8 cellular contexts compared by ENCODE assay signal in genomic region chr16:31073823-31074072, GRCh38. TPM values are rescaled to one million over a fixed set of nuclear protein-coding genes. Genes with fewer than 3 reads are reported as not detected.
DNase-seq lines count a peak whose midpoint lies in the region; ATAC-seq and TF ChIP-seq lines count a peak whose summit lies in the region.

No MANE protein-coding gene starts in this region.

- DNase-seq in activated CD4-positive, alpha-beta T cell treated with anti-CD3 and anti-CD28 coated beads for 36 hours = no peak
- DNase-seq in activated CD4-positive, alpha-beta T cell treated with anti-CD3 and anti-CD28 coated beads, Interleukin-2, amount 50 U/mL, for 4 hours = no peak
- DNase-seq in T-cell (no peak), glutamatergic neuron (no peak), Kasumi-1 (lab: John Stamatoyannopoulos, UW) (no peak)
- DNase-seq in stimulated activated naive CD8-positive, alpha-beta T cell treated with anti-CD3 and anti-CD28 coated beads, Interleukin-15, amount 100 ng/mL, for 72 hours = no peak

- H3K9me3 Mint-ChIP-seq in activated CD4-positive, alpha-beta T cell treated with anti-CD3 and anti-CD28 coated beads for 36 hours (ENCODE audit: low read depth) = no peaks in the 10 kb centered on the region
- H3K9me3 Mint-ChIP-seq in T-cell (no peaks in the 10 kb centered on the region), glutamatergic neuron (ENCODE audit: unreplicated experiment) (peaks cover 16% of the 10 kb centered on the region)
- H3K9me3 Mint-ChIP-seq in stimulated activated naive CD8-positive, alpha-beta T cell treated with anti-CD3 and anti-CD28 coated beads, Interleukin-15, amount 100 ng/mL, for 72 hours = no peaks in the 10 kb centered on the region

- POLR2A ChIA-PET in activated CD4-positive, alpha-beta T cell treated with anti-CD3 and anti-CD28 coated beads for 36 hours (lab: Charles Lee) = interaction anchor here (0.6 to 1.8 kb wide), 13 partner anchors 12 to 326 kb away, joined by 3 to 23 read pairs (median 4); partner anchors contain the start of genes FUS, KAT8, PHKG2 and STX4
- POLR2A ChIA-PET in T-cell (lab: Charles Lee) = interaction anchor here in 1 of 2 donors (0.5 to 1.4 kb wide), 5 partner anchors 44 to 386 kb away, joined by 3 to 7 read pairs (median 4); partner anchors contain the start of genes ARMC5 and KAT8

- H3K27me3 Mint-ChIP-seq in activated CD4-positive, alpha-beta T cell treated with anti-CD3 and anti-CD28 coated beads for 36 hours = no peaks in the 10 kb centered on the region
- no peaks in the 10 kb centered on the region for H3K27me3 Mint-ChIP-seq in T-cell
- peaks cover 2% of the 10 kb centered on the region for H3K27me3 Mint-ChIP-seq in glutamatergic neuron (ENCODE audit: unreplicated experiment)
- no peaks in the 10 kb centered on the region for H3K27me3 Mint-ChIP-seq in stimulated activated naive CD8-positive, alpha-beta T cell treated with anti-CD3 and anti-CD28 coated beads, Interleukin-15, amount 100 ng/mL, for 72 hours

- no peak for ATAC-seq in activated CD4-positive, alpha-beta T cell treated with anti-CD3 and anti-CD28 coated beads for 36 hours
- ATAC-seq in T-cell (replicated peaks in 1 of 4) (no peak), HG02973 (IDR thresholded peaks at IDR 0.05; ENCODE audit: unreplicated experiment) (no peak), GM21515 (IDR thresholded peaks at IDR 0.05; ENCODE audit: unreplicated experiment) (no peak)
- ATAC-seq in stimulated activated naive CD8-positive, alpha-beta T cell treated with anti-CD3 and anti-CD28 coated beads, Interleukin-15, amount 100 ng/mL, for 72 hours = no peak

- peak overlapping the region; percentile 98 for H3K27ac Mint-ChIP-seq in activated CD4-positive, alpha-beta T cell treated with anti-CD3 and anti-CD28 coated beads for 36 hours
- H3K27ac Mint-ChIP-seq in T-cell = peak overlapping the region; percentile 95 to 97
- H3K27ac Mint-ChIP-seq in glutamatergic neuron (ENCODE audit: unreplicated experiment) = peak overlapping the region; percentile 97
- H3K27ac Mint-ChIP-seq in stimulated activated naive CD8-positive, alpha-beta T cell treated with anti-CD3 and anti-CD28 coated beads, Interleukin-15, amount 100 ng/mL, for 72 hours = peak overlapping the region; percentile 95 to 97

- peak overlapping the region; percentile 97 for H3K4me3 Mint-ChIP-seq in activated CD4-positive, alpha-beta T cell treated with anti-CD3 and anti-CD28 coated beads for 36 hours
- H3K4me3 Mint-ChIP-seq in T-cell (peak overlapping the region; percentile 90 to 96 (median 92)), glutamatergic neuron (ENCODE audit: unreplicated experiment) (peak overlapping the region; percentile 97)
- peak overlapping the region; percentile 86 to 95 for H3K4me3 Mint-ChIP-seq in stimulated activated naive CD8-positive, alpha-beta T cell treated with anti-CD3 and anti-CD28 coated beads, Interleukin-15, amount 100 ng/mL, for 72 hours

- H3K36me3 Mint-ChIP-seq in activated CD4-positive, alpha-beta T cell treated with anti-CD3 and anti-CD28 coated beads for 36 hours (ENCODE audit: low read depth) = peaks cover 33% of the 10 kb centered on the region
- H3K36me3 Mint-ChIP-seq in T-cell (peaks cover 12% of the 10 kb centered on the region), glutamatergic neuron (ENCODE audit: unreplicated experiment) (no peaks in the 10 kb centered on the region)

- intact Hi-C loops in activated CD4-positive, alpha-beta T cell treated with anti-CD3 and anti-CD28 coated beads for 36 hours (cut with DNase I, micrococcal nuclease) = loop anchor here (1.0 to 5.0 kb wide), 26 partner anchors 21 to 801 kb away; partner anchors contain the start of genes ARMC5 (in 2 of the 2), FUS (in 2 of the 2), KAT8 (in 2 of the 2) and SETD1A (in 2 of the 2)

- TF ChIP-seq CTCF in glutamatergic neuron (IDR thresholded peaks at IDR 0.05; ENCODE audit: partially characterized antibody, unreplicated experiment) = no peak

- peaks cover 34% of the 10 kb centered on the region for H3K4me1 Mint-ChIP-seq in activated CD4-positive, alpha-beta T cell treated with anti-CD3 and anti-CD28 coated beads for 36 hours
- H3K4me1 Mint-ChIP-seq in T-cell = peaks cover 39 to 47% (median 45%) of the 10 kb centered on the region in 3 donors
- H3K4me1 Mint-ChIP-seq in glutamatergic neuron (ENCODE audit: low read depth, unreplicated experiment) = peaks cover 10% of the 10 kb centered on the region
- peaks cover 59% of the 10 kb centered on the region for H3K4me1 Mint-ChIP-seq in stimulated activated naive CD8-positive, alpha-beta T cell treated with anti-CD3 and anti-CD28 coated beads, Interleukin-15, amount 100 ng/mL, for 72 hours

- CTCF ChIA-PET in activated CD4-positive, alpha-beta T cell treated with anti-CD3 and anti-CD28 coated beads for 36 hours (lab: Charles Lee) = interaction anchor here (0.6 to 2.3 kb wide), 12 partner anchors 10 to 795 kb away, joined by 3 to 15 read pairs (median 3); partner anchors contain the start of genes KAT8, STX4 and VKORC1
- CTCF ChIA-PET in T-cell (lab: Charles Lee) = interaction anchor here in 1 of 2 donors (0.7 to 1.6 kb wide), 6 partner anchors 39 to 795 kb away, joined by 3 to 15 read pairs (median 4); partner anchors contain the start of genes KAT8 and STX4

RNA-seq across cellular contexts. Expression of gene ZNF668, which starts 0.3 kb away (rescaled TPM):
- 1 to 10 TPM; 9.2 to 9.9 TPM for total RNA-seq in activated CD4-positive, alpha-beta T cell treated with anti-CD3 and anti-CD28 coated beads for 36 hours
- 10 to 100 TPM; 12.3 to 14.4 (median 14.3) TPM for total RNA-seq in T-cell
- 15.5 TPM for total RNA-seq in glutamatergic neuron (ENCODE audit: unreplicated experiment)

RNA-seq across cellular contexts. Expression of gene ZNF646, which starts 0.5 kb away (rescaled TPM):
- 10 to 100 TPM; 21.3 to 25.8 TPM for total RNA-seq in activated CD4-positive, alpha-beta T cell treated with anti-CD3 and anti-CD28 coated beads for 36 hours
- total RNA-seq in T-cell (10 to 100 TPM; 21.1 to 47.7 (median 44.1) TPM), glutamatergic neuron (ENCODE audit: unreplicated experiment) (33.1 TPM)

RNA-seq across cellular contexts. Expression of gene PRSS53, which starts 15.0 kb away (rescaled TPM):
- total RNA-seq in activated CD4-positive, alpha-beta T cell treated with anti-CD3 and anti-CD28 coated beads for 36 hours = 1 to 10 TPM; 4.0 to 9.2 TPM
- total RNA-seq in T-cell (10 to 100 TPM in 3 of 5 donors, 1 to 10 TPM in 2; 4.5 to 15.3 (median 13.1) TPM), glutamatergic neuron (ENCODE audit: unreplicated experiment) (20.4 TPM)

RNA-seq across cellular contexts. Expression of gene VKORC1, which starts 20.8 kb away (rescaled TPM):
- total RNA-seq in activated CD4-positive, alpha-beta T cell treated with anti-CD3 and anti-CD28 coated beads for 36 hours = 10 to 100 TPM; 59.6 to 64.2 TPM
- total RNA-seq in T-cell (10 to 100 TPM; 31.8 to 66.4 (median 56.9) TPM), glutamatergic neuron (ENCODE audit: unreplicated experiment) (152 TPM)

RNA-seq across cellular contexts. Expression of gene BCKDK, which starts 34.4 kb away (rescaled TPM):
- total RNA-seq in activated CD4-positive, alpha-beta T cell treated with anti-CD3 and anti-CD28 coated beads for 36 hours = 10 to 100 TPM; 50.0 to 53.3 TPM
- 10 to 100 TPM in 3 of 5 donors, 1 to 10 TPM in 2; 7.6 to 21.3 (median 19.3) TPM for total RNA-seq in T-cell
- total RNA-seq in glutamatergic neuron (ENCODE audit: unreplicated experiment) = 62.4 TPM
